1 cellular context compared by ENCODE assay signal in the genomic region with DNA sequence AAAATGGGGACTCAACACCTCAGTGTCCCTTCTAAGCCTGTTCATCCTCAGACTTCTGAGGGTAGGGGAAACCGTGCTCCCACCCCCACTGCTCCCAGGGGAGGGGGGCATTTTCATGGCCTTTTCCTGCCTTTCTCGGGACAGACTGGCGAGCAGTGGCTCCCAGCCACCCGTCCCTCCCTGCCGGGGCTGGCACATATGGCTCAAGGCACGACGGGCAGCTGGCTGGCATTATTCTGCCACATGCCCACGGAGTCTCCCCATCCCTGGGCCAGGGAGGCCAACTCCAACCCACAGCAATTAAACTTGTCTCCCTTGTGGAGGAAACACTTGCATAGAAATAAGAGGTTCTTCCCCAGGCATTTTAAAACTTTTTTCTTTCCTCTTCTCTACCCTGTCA.
TF ChIP-seq lines count a peak whose summit lies in the region.

No MANE protein-coding gene starts in this region.

TF ChIP-seq in GM23338, 12 proteins besides CTCF, POLR2A, EP300 and RAD21:
- TF ChIP-seq EZH2phosphoT487 (IDR thresholded peaks at IDR 0.05; ENCODE audit: unreplicated experiment) (no peak), NANOG (IDR thresholded peaks at IDR 0.05; ENCODE audit: borderline replicate concordance) (no peak), STAT1 (IDR thresholded peaks at IDR 0.05; ENCODE audit: unreplicated experiment) (no peak), ZNF331 (CRISPR knock-in tag; IDR thresholded peaks at IDR 0.05; ENCODE audit: low read depth) (no peak), CREB1 (CRISPR knock-in tag; IDR thresholded peaks at IDR 0.05; ENCODE audit: low read depth) (no peak), ETS1 (IDR thresholded peaks at IDR 0.05) (no peak), EZH2 (IDR thresholded peaks at IDR 0.05; ENCODE audit: low read depth, unreplicated experiment) (no peak), POLR2AphosphoS5 (IDR thresholded peaks at IDR 0.05; ENCODE audit: low read depth) (no peak), JUNB (IDR thresholded peaks at IDR 0.05; ENCODE audit: unreplicated experiment) (no peak), ZNF114 (CRISPR knock-in tag; IDR thresholded peaks at IDR 0.05) (no peak), ZNF462 (CRISPR knock-in tag; IDR thresholded peaks at IDR 0.05) (no peak)
- TF ChIP-seq, protein P1, sequence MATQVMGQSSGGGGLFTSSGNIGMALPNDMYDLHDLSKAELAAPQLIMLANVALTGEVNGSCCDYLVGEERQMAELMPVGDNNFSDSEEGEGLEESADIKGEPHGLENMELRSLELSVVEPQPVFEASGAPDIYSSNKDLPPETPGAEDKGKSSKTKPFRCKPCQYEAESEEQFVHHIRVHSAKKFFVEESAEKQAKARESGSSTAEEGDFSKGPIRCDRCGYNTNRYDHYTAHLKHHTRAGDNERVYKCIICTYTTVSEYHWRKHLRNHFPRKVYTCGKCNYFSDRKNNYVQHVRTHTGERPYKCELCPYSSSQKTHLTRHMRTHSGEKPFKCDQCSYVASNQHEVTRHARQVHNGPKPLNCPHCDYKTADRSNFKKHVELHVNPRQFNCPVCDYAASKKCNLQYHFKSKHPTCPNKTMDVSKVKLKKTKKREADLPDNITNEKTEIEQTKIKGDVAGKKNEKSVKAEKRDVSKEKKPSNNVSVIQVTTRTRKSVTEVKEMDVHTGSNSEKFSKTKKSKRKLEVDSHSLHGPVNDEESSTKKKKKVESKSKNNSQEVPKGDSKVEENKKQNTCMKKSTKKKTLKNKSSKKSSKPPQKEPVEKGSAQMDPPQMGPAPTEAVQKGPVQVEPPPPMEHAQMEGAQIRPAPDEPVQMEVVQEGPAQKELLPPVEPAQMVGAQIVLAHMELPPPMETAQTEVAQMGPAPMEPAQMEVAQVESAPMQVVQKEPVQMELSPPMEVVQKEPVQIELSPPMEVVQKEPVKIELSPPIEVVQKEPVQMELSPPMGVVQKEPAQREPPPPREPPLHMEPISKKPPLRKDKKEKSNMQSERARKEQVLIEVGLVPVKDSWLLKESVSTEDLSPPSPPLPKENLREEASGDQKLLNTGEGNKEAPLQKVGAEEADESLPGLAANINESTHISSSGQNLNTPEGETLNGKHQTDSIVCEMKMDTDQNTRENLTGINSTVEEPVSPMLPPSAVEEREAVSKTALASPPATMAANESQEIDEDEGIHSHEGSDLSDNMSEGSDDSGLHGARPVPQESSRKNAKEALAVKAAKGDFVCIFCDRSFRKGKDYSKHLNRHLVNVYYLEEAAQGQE (IDR thresholded peaks at IDR 0.05; ENCODE audit: unreplicated experiment), result no peak
